Comparison of ENCODE assay signal across 9 cellular contexts in the genomic region with DNA sequence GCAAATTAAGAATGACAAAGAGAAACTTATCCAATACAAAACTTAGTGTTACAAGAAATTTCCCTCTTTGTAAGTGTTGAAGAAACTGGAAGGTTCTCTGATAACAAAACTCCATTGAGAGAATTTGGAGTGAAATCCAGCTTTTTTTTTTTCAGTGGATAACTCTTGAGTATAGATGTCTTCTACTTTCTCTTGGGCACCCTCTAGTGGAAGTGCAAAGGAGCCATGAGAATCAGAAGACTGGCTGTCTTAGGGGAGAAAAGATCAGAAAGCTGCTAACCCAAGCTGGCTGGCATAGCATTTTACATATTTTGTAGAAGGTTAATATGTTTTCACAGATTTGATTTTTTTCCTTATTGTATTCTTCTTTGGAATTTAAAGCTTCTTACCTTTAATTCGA.
A peak's percentile ranks its signal among the peaks of the same experiment; 100 is the strongest.
DNase-seq lines count a peak whose midpoint lies in the region; TF ChIP-seq lines count a peak whose summit lies in the region.
"Had no signal": no experiment of that assay in that cellular context is flagged by ENCODE, and none has a peak within 500 bp of the region (broad histone marks: within the 10 kb centered on the region; RNA-seq: fewer than 3 reads in every experiment).

No MANE protein-coding gene starts in this region.

- no peaks in the 10 kb centered on the region for H3K36me3 ChIP-seq in smooth muscle cell (ENCODE audit: low read depth)
- H3K36me3 ChIP-seq in esophagus squamous epithelium = no peaks in the 10 kb centered on the region

- H3K27me3 ChIP-seq in smooth muscle cell (ENCODE audit: low read depth) = no peaks in the 10 kb centered on the region
- no peaks in the 10 kb centered on the region for H3K27me3 ChIP-seq in esophagus squamous epithelium

- H3K27ac ChIP-seq in smooth muscle cell (ENCODE audit: low read depth) (no peak overlapping the region), esophagus squamous epithelium (no peak overlapping the region)

- H3K4me3 Mint-ChIP-seq in activated CD4-positive, alpha-beta T cell treated with anti-CD3 and anti-CD28 coated beads, Interleukin-2, amount 10 ng/mL, durations not matched to agents 7 days and 5 days = no peak overlapping the region
- H3K4me3 Mint-ChIP-seq in endothelial cell (ENCODE audit: unreplicated experiment) = no peak overlapping the region
- H3K4me3 Mint-ChIP-seq: stimulated activated naive CD8-positive, alpha-beta T cell treated with anti-CD3 and anti-CD28 coated beads, Interleukin-15, Interleukin-2, amounts not matched to agents 100 ng/mL and 50 ng/mL, for 24 hours had no signal

- peak; percentile 16 for DNase-seq in activated CD4-positive, alpha-beta T cell treated with anti-CD3 and anti-CD28 coated beads, Interleukin-2, amount 10 ng/mL, durations not matched to agents 7 days and 5 days
- no peak for DNase-seq in activated CD4-positive, alpha-beta T cell treated with anti-CD3 and anti-CD28 coated beads, Interleukin-2, amount 50 U/mL, for 48 hours
- peak; percentile 45 for DNase-seq in NCI-H1105 treated with DMSO at 0.1 percent for 48 hours (lab: John Stamatoyannopoulos, UW)
- DNase-seq in cardiac fibroblast (ENCODE audit: low read depth in 2 of 2) = peak; percentile 8 to 28
- no peak for DNase-seq in smooth muscle cell (lab: John Stamatoyannopoulos, UW; ENCODE audit: unreplicated experiment)
- no peak for DNase-seq in endothelial cell (ENCODE audit: low spot score)
- no peak for DNase-seq in esophagus squamous epithelium (lab: John Stamatoyannopoulos, UW)
- no peak for DNase-seq in amniotic stem cell (lab: John Stamatoyannopoulos, UW)

- no peaks in the 10 kb centered on the region for H3K9me3 Mint-ChIP-seq in activated CD4-positive, alpha-beta T cell treated with anti-CD3 and anti-CD28 coated beads, Interleukin-2, amount 10 ng/mL, durations not matched to agents 7 days and 5 days
- H3K9me3 Mint-ChIP-seq in endothelial cell (ENCODE audit: unreplicated experiment) = no peaks in the 10 kb centered on the region
- H3K9me3 Mint-ChIP-seq: stimulated activated naive CD8-positive, alpha-beta T cell treated with anti-CD3 and anti-CD28 coated beads, Interleukin-15, Interleukin-2, amounts not matched to agents 100 ng/mL and 50 ng/mL, for 24 hours had no signal

- no peak overlapping the region for H3K9ac ChIP-seq in smooth muscle cell (ENCODE audit: low read depth)

- no peaks in the 10 kb centered on the region for H3F3A ChIP-seq in smooth muscle cell (ENCODE audit: low read depth)

- TF ChIP-seq POLR2A in esophagus squamous epithelium (IDR thresholded peaks at IDR 0.05) = no peak

- POLR2A ChIA-PET in activated CD4-positive, alpha-beta T cell treated with anti-CD3 and anti-CD28 coated beads, Interleukin-2, amount 10 ng/mL, durations not matched to agents 7 days and 5 days (lab: Charles Lee) = no interaction called here

- H3K4me3 ChIP-seq in cardiac fibroblast (replicated peaks in 1 of 2; ENCODE audit: low read depth in 2 of 2, low read length in 2 of 2) (no peak overlapping the region), smooth muscle cell (no peak overlapping the region), esophagus squamous epithelium (no peak overlapping the region)

- no peaks in the 10 kb centered on the region for H3K9me3 ChIP-seq in smooth muscle cell (replicated peaks; ENCODE audit: low read depth)
- H3K9me3 ChIP-seq in esophagus squamous epithelium = no peaks in the 10 kb centered on the region

- no peaks in the 10 kb centered on the region for H4K20me1 ChIP-seq in smooth muscle cell (ENCODE audit: low read depth)

- CTCF ChIA-PET in activated CD4-positive, alpha-beta T cell treated with anti-CD3 and anti-CD28 coated beads, Interleukin-2, amount 10 ng/mL, durations not matched to agents 7 days and 5 days (lab: Charles Lee) = no interaction called here

- no peak overlapping the region for H2AFZ ChIP-seq in smooth muscle cell (ENCODE audit: low read depth)

- no peaks in the 10 kb centered on the region for H3K4me1 Mint-ChIP-seq in activated CD4-positive, alpha-beta T cell treated with anti-CD3 and anti-CD28 coated beads, Interleukin-2, amount 10 ng/mL, durations not matched to agents 7 days and 5 days
- peaks cover 8% of the 10 kb centered on the region for H3K4me1 Mint-ChIP-seq in endothelial cell (ENCODE audit: unreplicated experiment)

- H3K79me2 ChIP-seq in smooth muscle cell (ENCODE audit: low read depth) = no peaks in the 10 kb centered on the region

- peak; percentile 48 for TF ChIP-seq CTCF in cardiac fibroblast (IDR thresholded peaks at IDR 0.05; ENCODE audit: low read depth, low read length)
- peak; percentile 31 for TF ChIP-seq CTCF in smooth muscle cell (IDR thresholded peaks at IDR 0.05; ENCODE audit: borderline replicate concordance, insufficient read depth, poor library complexity, severe bottlenecking)
- TF ChIP-seq CTCF in endothelial cell (IDR thresholded peaks at IDR 0.05; ENCODE audit: unreplicated experiment) = no peak
- peak in 3 of 6 experiments; percentile 9 to 30 (median 19) for TF ChIP-seq CTCF in esophagus squamous epithelium (IDR thresholded peaks at IDR 0.05)

- peaks cover 15% of the 10 kb centered on the region for H3K27me3 Mint-ChIP-seq in activated CD4-positive, alpha-beta T cell treated with anti-CD3 and anti-CD28 coated beads, Interleukin-2, amount 10 ng/mL, durations not matched to agents 7 days and 5 days
- H3K27me3 Mint-ChIP-seq in endothelial cell (ENCODE audit: unreplicated experiment) = peaks cover 6% of the 10 kb centered on the region

- no peak overlapping the region for H3K4me2 ChIP-seq in smooth muscle cell

- H3K27ac Mint-ChIP-seq in activated CD4-positive, alpha-beta T cell treated with anti-CD3 and anti-CD28 coated beads, Interleukin-2, amount 10 ng/mL, durations not matched to agents 7 days and 5 days = no peak overlapping the region
- H3K27ac Mint-ChIP-seq in endothelial cell (ENCODE audit: unreplicated experiment) = no peak overlapping the region
- H3K27ac Mint-ChIP-seq: stimulated activated naive CD8-positive, alpha-beta T cell treated with anti-CD3 and anti-CD28 coated beads, Interleukin-15, Interleukin-2, amounts not matched to agents 100 ng/mL and 50 ng/mL, for 24 hours had no signal

- intact Hi-C loops in esophagus squamous epithelium (cut with DNase I) = no loop called here

- H3K4me1 ChIP-seq in smooth muscle cell (ENCODE audit: low read depth) (no peaks in the 10 kb centered on the region), esophagus squamous epithelium (no peaks in the 10 kb centered on the region)

- 47% methylated on average over 1 of the region's 1 CpG for WGBS in smooth muscle cell (ENCODE audit: low lambda C conversion rate)
- 41 to 48% methylated on average over 1 of the region's 1 CpG for WGBS in esophagus squamous epithelium, 2 donors

- no peaks in the 10 kb centered on the region for H3K36me3 Mint-ChIP-seq in activated CD4-positive, alpha-beta T cell treated with anti-CD3 and anti-CD28 coated beads, Interleukin-2, amount 10 ng/mL, durations not matched to agents 7 days and 5 days (ENCODE audit: low read depth)
- H3K36me3 Mint-ChIP-seq in endothelial cell (ENCODE audit: low read depth, unreplicated experiment) = no peaks in the 10 kb centered on the region

Comparison
In these comparisons a context has a peak if more than half of its experiments do, and no peak if none do; other contexts are left out.
1. DNase-seq: peak in activated CD4-positive, alpha-beta T cell treated with anti-CD3 and anti-CD28 coated beads, Interleukin-2, amount 10 ng/mL, durations not matched to agents 7 days and 5 days (single experiment), NCI-H1105 treated with DMSO at 0.1 percent for 48 hours (single experiment) and cardiac fibroblast (2 of 2); none in activated CD4-positive, alpha-beta T cell treated with anti-CD3 and anti-CD28 coated beads, Interleukin-2, amount 50 U/mL, for 48 hours (0 of 2), smooth muscle cell (single experiment), endothelial cell (single experiment), esophagus squamous epithelium (single experiment) and amniotic stem cell (single experiment).